Comparison of ENCODE assay signal across 3 cellular contexts in genomic region chrX:51899741-51900140, GRCh38.
TF ChIP-seq lines count a peak whose summit lies in the region.

No MANE protein-coding gene starts in this region.

TF ChIP-seq in IMR-90, 13 proteins besides CTCF, POLR2A, EP300 and RAD21:
- TF ChIP-seq MAZ (IDR thresholded peaks at IDR 0.05; ENCODE audit: borderline replicate concordance, low read depth, low read length) (no peak), CHD1 (IDR thresholded peaks at IDR 0.05; ENCODE audit: low read depth, low read length) (no peak), USF2 (IDR thresholded peaks at IDR 0.05; ENCODE audit: low read depth, low read length) (no peak), RFX5 (IDR thresholded peaks at IDR 0.05; ENCODE audit: low read depth, low read length) (no peak), MAFK (IDR thresholded peaks at IDR 0.05; ENCODE audit: low read depth, low read length) (no peak), MXI1 (IDR thresholded peaks at IDR 0.05; ENCODE audit: borderline replicate concordance, low read depth, low read length) (no peak), FOS (IDR thresholded peaks at IDR 0.05; ENCODE audit: low read depth, low read length) (no peak), RCOR1 (IDR thresholded peaks at IDR 0.05; ENCODE audit: insufficient replicate concordance, low read length) (no peak)

TF ChIP-seq in neural cell, 6 proteins besides CTCF, POLR2A, EP300 and RAD21:
- no peak for TF ChIP-seq SMC3 (conservative IDR thresholded peaks at IDR 0.05; ENCODE audit: poor library complexity)
- no peak for TF ChIP-seq EZH2 (IDR thresholded peaks at IDR 0.05; ENCODE audit: borderline replicate concordance, insufficient read depth, low read length, poor library complexity, severe bottlenecking)
- TF ChIP-seq REST (IDR thresholded peaks at IDR 0.05; ENCODE audit: borderline replicate concordance): no peak
- TF ChIP-seq MXI1 (conservative IDR thresholded peaks at IDR 0.05; ENCODE audit: poor library complexity, severe bottlenecking): no peak
- TF ChIP-seq POLR2AphosphoS5 (IDR thresholded peaks at IDR 0.05): no peak
- no peak for TF ChIP-seq TAF1 (IDR thresholded peaks at IDR 0.05; ENCODE audit: low read depth)
TF ChIP-seq in neural cell: peak in this region for 0.

TF ChIP-seq in HEK293T, 16 proteins besides CTCF, POLR2A, EP300 and RAD21:
- TF ChIP-seq BHLHE40 (IDR thresholded peaks at IDR 0.05; ENCODE audit: borderline replicate concordance) (no peak), HDGF (IDR thresholded peaks at IDR 0.05; ENCODE audit: borderline replicate concordance) (no peak), FOXK2 (IDR thresholded peaks at IDR 0.05) (no peak), SUZ12 (IDR thresholded peaks at IDR 0.05) (no peak), ARNT (IDR thresholded peaks at IDR 0.05) (no peak), ZNF384 (IDR thresholded peaks at IDR 0.05) (no peak), NFRKB (IDR thresholded peaks at IDR 0.05) (no peak), PKNOX1 (IDR thresholded peaks at IDR 0.05) (no peak)
